ENCODE assay signal across 33 cellular contexts in the genomic region with DNA sequence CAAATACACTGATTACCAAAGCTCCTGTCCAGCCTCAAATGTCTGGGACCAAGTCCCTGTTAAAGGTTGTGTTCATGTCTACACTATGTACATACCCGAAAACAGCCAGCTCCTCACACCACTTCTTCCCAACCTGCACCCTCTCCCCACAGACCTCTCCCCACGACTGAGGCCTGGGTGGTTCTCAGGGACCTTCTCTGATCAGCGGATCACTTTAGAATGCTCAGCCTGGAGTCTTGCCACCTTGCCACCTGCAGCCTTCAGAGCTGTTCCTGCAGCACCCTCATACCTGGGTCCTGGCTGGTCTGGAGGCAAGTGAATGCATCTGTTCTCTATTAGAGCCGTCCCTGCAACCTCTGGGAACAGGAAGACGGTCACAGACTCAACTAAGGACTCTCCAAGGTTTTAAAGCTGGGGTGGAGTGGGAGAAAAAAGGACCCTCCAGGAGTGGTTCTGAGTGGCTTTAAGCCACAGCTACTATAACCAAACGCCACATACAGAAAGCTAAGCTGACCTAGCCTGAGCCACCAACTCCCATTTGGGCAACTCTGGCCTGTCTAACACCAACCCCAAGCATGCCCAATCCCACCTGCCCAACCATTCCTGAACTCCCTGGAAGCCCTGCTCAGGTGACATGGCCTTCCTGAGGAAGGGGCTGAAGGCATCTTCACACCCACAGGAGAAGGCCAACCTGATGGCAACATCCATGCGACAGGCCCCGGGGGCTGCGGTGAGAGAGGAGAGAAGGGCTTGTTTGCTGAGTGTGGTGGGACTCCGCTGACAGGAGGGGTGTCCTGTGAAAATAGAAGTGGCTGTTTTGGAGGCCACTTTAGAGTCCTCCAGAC. TPM values are rescaled to one million over a fixed set of nuclear protein-coding genes. Genes with fewer than 3 reads are reported as not detected.
DNase-seq lines count a peak whose midpoint lies in the region; ATAC-seq and TF ChIP-seq lines count a peak whose summit lies in the region.
"Had no signal": no experiment of that assay in that cellular context is flagged by ENCODE, and none has a peak within 500 bp of the region (broad histone marks: within the 10 kb centered on the region; RNA-seq: fewer than 3 reads in every experiment).

No MANE protein-coding gene starts in this region.

- no peaks in the 10 kb centered on the region for H3K4me1 ChIP-seq in lower lobe of right lung
- no peaks in the 10 kb centered on the region for H3K4me1 ChIP-seq in Karpas-422 (ENCODE audit: low read length)
- H3K4me1 ChIP-seq: left ventricle myocardium inferior had no signal

- no peaks in the 10 kb centered on the region for H4K20me1 ChIP-seq in Karpas-422 (ENCODE audit: insufficient read depth, low read depth, low read length)

- no peaks in the 10 kb centered on the region for H3K27me3 Mint-ChIP-seq in activated CD4-positive, alpha-beta T cell treated with anti-CD3 and anti-CD28 coated beads for 36 hours
- peaks cover 0 to 5% (median 5%) of the 10 kb centered on the region in 3 donors for H3K27me3 Mint-ChIP-seq in CD14-positive monocyte (ENCODE audit: low read depth in 3 of 3)
- H3K27me3 Mint-ChIP-seq in activated CD8-positive, alpha-beta memory T cell treated with anti-CD3 and anti-CD28 coated beads, Interleukin-2, amount 10 ng/mL, durations not matched to agents 7 days and 5 days = peaks cover 15% of the 10 kb centered on the region
- H3K27me3 Mint-ChIP-seq in immature natural killer cell (ENCODE audit: low read depth in 3 of 3) = peaks cover 6 to 14% (median 11%) of the 10 kb centered on the region in 3 donors

- no peaks in the 10 kb centered on the region for H3K9me2 ChIP-seq in Karpas-422 (replicated peaks; ENCODE audit: insufficient read depth, low read length)

- H3K9ac ChIP-seq in Karpas-422 (ENCODE audit: low read length) = no peak overlapping the region

- no peaks in the 10 kb centered on the region for H3K36me3 Mint-ChIP-seq in activated CD4-positive, alpha-beta T cell treated with anti-CD3 and anti-CD28 coated beads for 36 hours (ENCODE audit: low read depth)
- no peaks in the 10 kb centered on the region for H3K36me3 Mint-ChIP-seq in CD14-positive monocyte
- peaks cover 3% of the 10 kb centered on the region for H3K36me3 Mint-ChIP-seq in activated CD8-positive, alpha-beta memory T cell treated with anti-CD3 and anti-CD28 coated beads, Interleukin-2, amount 10 ng/mL, durations not matched to agents 7 days and 5 days
- peaks cover 0 to 10% (median 8%) of the 10 kb centered on the region in 3 donors for H3K36me3 Mint-ChIP-seq in immature natural killer cell
- H3K36me3 Mint-ChIP-seq: stimulated activated memory B cell treated with anti-CD40 and anti-IgM and Interleukin-4, amounts not matched to agents 10 μg/mL and 1 μg/mL and 100 μg/mL, for 72 hours had no signal

- no peak overlapping the region for H2AFZ ChIP-seq in Karpas-422 (ENCODE audit: low read length)

- POLR2A ChIA-PET in activated CD4-positive, alpha-beta T cell treated with anti-CD3 and anti-CD28 coated beads for 36 hours (lab: Charles Lee) = no interaction called here

- H3K27ac ChIP-seq in lower lobe of right lung (no peak overlapping the region), Karpas-422 (ENCODE audit: low read length) (no peak overlapping the region)
- H3K27ac ChIP-seq: C4-2B, left ventricle myocardium inferior had no signal

- peaks cover 66% of the 10 kb centered on the region for H3K4me1 Mint-ChIP-seq in activated CD4-positive, alpha-beta T cell treated with anti-CD3 and anti-CD28 coated beads for 36 hours
- H3K4me1 Mint-ChIP-seq in CD14-positive monocyte (peaks cover 10% of the 10 kb centered on the region), immature natural killer cell (peaks cover 62 to 75% of the 10 kb centered on the region in 2 donors)
- peaks cover 29% of the 10 kb centered on the region for H3K4me1 Mint-ChIP-seq in activated CD8-positive, alpha-beta memory T cell treated with anti-CD3 and anti-CD28 coated beads, Interleukin-2, amount 10 ng/mL, durations not matched to agents 7 days and 5 days
- H3K4me1 Mint-ChIP-seq: stimulated activated memory B cell treated with anti-CD40 and anti-IgM and Interleukin-4, amounts not matched to agents 10 μg/mL and 1 μg/mL and 100 μg/mL, for 72 hours had no signal

- no peak for DNase-seq in activated CD4-positive, alpha-beta T cell treated with anti-CD3 and anti-CD28 coated beads for 36 hours
- DNase-seq in activated CD4-positive, alpha-beta T cell treated with anti-CD3 and anti-CD28 coated beads, Interleukin-2, amount 50 U/mL, for 1 hour = no peak
- DNase-seq in CD14-positive monocyte (ENCODE audit: low spot score) (peak; percentile 23), immature natural killer cell (no peak), lower lobe of right lung (no peak), Karpas-422 (no peak)
- DNase-seq in activated CD8-positive, alpha-beta memory T cell treated with anti-CD3 and anti-CD28 coated beads, Interleukin-2, amount 10 ng/mL, durations not matched to agents 7 days and 5 days = peak; percentile 32
- DNase-seq: 8988T; activated CD4-positive, CD25-positive, alpha-beta regulatory T cell treated with anti-CD3 and anti-CD28 coated beads, Interleukin-2, amount 50 U/mL, for 72 hours; activated naive CD4-positive, alpha-beta T cell; activated T-cell treated with anti-CD3 and anti-CD28 coated beads, Interleukin-2, amount 50 U/mL, for 72 hours; anterior cingulate cortex; GOT3; HFFc6; IMR-90; left ventricle myocardium inferior; NCI-H146; NCI-H345; Right ventricle myocardium superior; stimulated activated CD4-positive, alpha-beta T cell treated with anti-CD3 and anti-CD28 coated beads, Interleukin-15, amount 100 ng/mL, for 24 hours; trophoblast cell had no signal

- CTCF ChIA-PET in activated CD4-positive, alpha-beta T cell treated with anti-CD3 and anti-CD28 coated beads for 36 hours (lab: Charles Lee) = interaction anchor here (0.6 to 1.8 kb wide), 2 partner anchors 226 to 1589 kb away, joined by 3 to 5 read pairs; no protein-coding TSS in a partner anchor
- CTCF ChIA-PET in activated CD8-positive, alpha-beta memory T cell treated with anti-CD3 and anti-CD28 coated beads, Interleukin-2, amount 10 ng/mL, durations not matched to agents 7 days and 5 days (lab: Charles Lee) = interaction anchor here (0.8 to 1.4 kb wide), 2 partner anchors 227 to 241 kb away, joined by 3 read pairs; no protein-coding TSS in a partner anchor

- H3K36me3 ChIP-seq in lower lobe of right lung (no peaks in the 10 kb centered on the region), Karpas-422 (ENCODE audit: insufficient read depth, low read length) (no peaks in the 10 kb centered on the region)
- H3K36me3 ChIP-seq: left ventricle myocardium inferior had no signal

- intact Hi-C loops in activated CD4-positive, alpha-beta T cell treated with anti-CD3 and anti-CD28 coated beads for 36 hours (cut with DNase I, micrococcal nuclease) = no loop called here
- intact Hi-C loops in CD14-positive monocyte (cut with micrococcal nuclease) (no loop called here), lower lobe of right lung (cut with DNase I) (no loop called here)

- H3K4me3 ChIP-seq in lower lobe of right lung = no peak overlapping the region
- no peak overlapping the region for H3K4me3 ChIP-seq in Karpas-422 (ENCODE audit: low read length)
- H3K4me3 ChIP-seq: left ventricle myocardium inferior had no signal

- H3K4me3 Mint-ChIP-seq in activated CD4-positive, alpha-beta T cell treated with anti-CD3 and anti-CD28 coated beads for 36 hours = no peak overlapping the region
- H3K4me3 Mint-ChIP-seq in CD14-positive monocyte (no peak overlapping the region), immature natural killer cell (peak overlapping the region in 1 of 5 donors; percentile 18)
- no peak overlapping the region for H3K4me3 Mint-ChIP-seq in activated CD8-positive, alpha-beta memory T cell treated with anti-CD3 and anti-CD28 coated beads, Interleukin-2, amount 10 ng/mL, durations not matched to agents 7 days and 5 days
- H3K4me3 Mint-ChIP-seq: activated T-cell treated with anti-CD3 and anti-CD28 coated beads, Interleukin-2, amount 50 U/mL, for 72 hours; HFFc6; stimulated activated memory B cell treated with anti-CD40 and anti-IgM and Interleukin-4, amounts not matched to agents 10 μg/mL and 1 μg/mL and 100 μg/mL, for 72 hours had no signal

- H3K79me2 ChIP-seq in Karpas-422 (ENCODE audit: low read length) = no peaks in the 10 kb centered on the region

- no peak overlapping the region for H3K4me2 ChIP-seq in Karpas-422 (ENCODE audit: low read depth, low read length, poor library complexity, severe bottlenecking)

- TF ChIP-seq CTCF in CD14-positive monocyte (IDR thresholded peaks at IDR 0.05) (no peak), lower lobe of right lung (IDR thresholded peaks at IDR 0.05) (no peak)

- H3K27me3 ChIP-seq in lower lobe of right lung (ENCODE audit: low read depth) (peaks cover 8% of the 10 kb centered on the region), Karpas-422 (ENCODE audit: low read length) (no peaks in the 10 kb centered on the region)

- H3K9me3 ChIP-seq in lower lobe of right lung = no peaks in the 10 kb centered on the region
- no peaks in the 10 kb centered on the region for H3K9me3 ChIP-seq in Karpas-422 (ENCODE audit: low read length)
- H3K9me3 ChIP-seq: left ventricle myocardium inferior had no signal

- peak overlapping the region; percentile 3 for H3K27ac Mint-ChIP-seq in activated CD4-positive, alpha-beta T cell treated with anti-CD3 and anti-CD28 coated beads for 36 hours
- H3K27ac Mint-ChIP-seq in CD14-positive monocyte (no peak overlapping the region), immature natural killer cell (peak overlapping the region; percentile 46 to 100 (median 99))
- H3K27ac Mint-ChIP-seq in activated CD8-positive, alpha-beta memory T cell treated with anti-CD3 and anti-CD28 coated beads, Interleukin-2, amount 10 ng/mL, durations not matched to agents 7 days and 5 days = no peak overlapping the region
- H3K27ac Mint-ChIP-seq: activated T-cell treated with anti-CD3 and anti-CD28 coated beads, Interleukin-2, amount 50 U/mL, for 72 hours; HFFc6; stimulated activated memory B cell treated with anti-CD40 and anti-IgM and Interleukin-4, amounts not matched to agents 10 μg/mL and 1 μg/mL and 100 μg/mL, for 72 hours had no signal

- no peaks in the 10 kb centered on the region for H3K9me3 Mint-ChIP-seq in activated CD4-positive, alpha-beta T cell treated with anti-CD3 and anti-CD28 coated beads for 36 hours (ENCODE audit: low read depth)
- H3K9me3 Mint-ChIP-seq in CD14-positive monocyte = no peaks in the 10 kb centered on the region
- no peaks in the 10 kb centered on the region for H3K9me3 Mint-ChIP-seq in activated CD8-positive, alpha-beta memory T cell treated with anti-CD3 and anti-CD28 coated beads, Interleukin-2, amount 10 ng/mL, durations not matched to agents 7 days and 5 days (ENCODE audit: low read depth)
- peaks cover 0 to 2% (median 0%) of the 10 kb centered on the region in 6 donors for H3K9me3 Mint-ChIP-seq in immature natural killer cell
- H3K9me3 Mint-ChIP-seq: activated T-cell treated with anti-CD3 and anti-CD28 coated beads, Interleukin-2, amount 50 U/mL, for 72 hours; HFFc6; stimulated activated memory B cell treated with anti-CD40 and anti-IgM and Interleukin-4, amounts not matched to agents 10 μg/mL and 1 μg/mL and 100 μg/mL, for 72 hours had no signal

- ATAC-seq in activated CD4-positive, alpha-beta T cell treated with anti-CD3 and anti-CD28 coated beads for 36 hours = no peak
- ATAC-seq in activated CD8-positive, alpha-beta memory T cell treated with anti-CD3 and anti-CD28 coated beads, Interleukin-2, amount 10 ng/mL, durations not matched to agents 7 days and 5 days = no peak
- no peak for ATAC-seq in lower lobe of right lung
- no peak for ATAC-seq in GM19395 (IDR thresholded peaks at IDR 0.05; ENCODE audit: unreplicated experiment)
- ATAC-seq: activated T-cell treated with anti-CD3 and anti-CD28 coated beads, Interleukin-2, amount 50 U/mL, for 72 hours; SK-N-SH treated with all-trans-retinoic acid at 6 μM for 48 hours; stimulated activated memory B cell treated with anti-CD40 and anti-IgM and Interleukin-4, amounts not matched to agents 10 μg/mL and 1 μg/mL and 100 μg/mL, for 72 hours had no signal

RNA-seq across cellular contexts. Expression of a gene that starts 8.6 kb away (rescaled TPM):
- total RNA-seq in activated CD4-positive, alpha-beta T cell treated with anti-CD3 and anti-CD28 coated beads for 36 hours = not detected
- not detected for polyA plus RNA-seq in CD14-positive monocyte
- not detected for total RNA-seq in activated CD8-positive, alpha-beta memory T cell treated with anti-CD3 and anti-CD28 coated beads, Interleukin-2, amount 10 ng/mL, durations not matched to agents 7 days and 5 days
- polyA plus RNA-seq in immature natural killer cell = 1 to 10 TPM in 1 of 3 donors, under 1 TPM in 2; 0.51 to 1.3 (median 0.61) TPM
- not detected for total RNA-seq in lower lobe of right lung
- total RNA-seq in Karpas-422 (2014; rRNA removed; shearing (Covaris generic); ENCODE audit: low replicate concordance) = not detected in 2 replicates
- total RNA-seq: activated CD8-positive, alpha-beta memory T cell treated with anti-CD3 and anti-CD28 coated beads for 36 hours; activated T-cell treated with anti-CD3 and anti-CD28 coated beads, Interleukin-2, amount 50 U/mL, for 72 hours; fibroblast of villous mesenchyme; HFFc6; IMR-90; left ventricle myocardium inferior; myocyte; omental fat pad; Right ventricle myocardium superior; subcutaneous adipose tissue had no signal
- polyA plus RNA-seq: IMR-90 had no signal

RNA-seq across cellular contexts. Expression of a gene that starts 25.1 kb away (rescaled TPM):
- 1 to 10 TPM; 1.7 to 1.9 TPM for total RNA-seq in activated CD4-positive, alpha-beta T cell treated with anti-CD3 and anti-CD28 coated beads for 36 hours
- not detected for polyA plus RNA-seq in CD14-positive monocyte
- not detected for total RNA-seq in activated CD8-positive, alpha-beta memory T cell treated with anti-CD3 and anti-CD28 coated beads, Interleukin-2, amount 10 ng/mL, durations not matched to agents 7 days and 5 days
- polyA plus RNA-seq in immature natural killer cell = 1 to 10 TPM in 1 of 3 donors, under 1 TPM in 1, not detected in 1; 0.82 to 3.3 TPM
- not detected for total RNA-seq in lower lobe of right lung
- not detected in 2 replicates for total RNA-seq in Karpas-422 (2014; rRNA removed; shearing (Covaris generic); ENCODE audit: low replicate concordance)
- total RNA-seq: activated CD8-positive, alpha-beta memory T cell treated with anti-CD3 and anti-CD28 coated beads for 36 hours; Daoy; fibroblast of villous mesenchyme; HFFc6; IMR-90; left ventricle myocardium inferior; myocyte; omental fat pad; Right ventricle myocardium superior; subcutaneous adipose tissue had no signal
- polyA plus RNA-seq: esophagus, IMR-90 had no signal

RNA-seq across cellular contexts. Expression of a gene that starts 36.8 kb away (rescaled TPM):
- total RNA-seq in activated CD4-positive, alpha-beta T cell treated with anti-CD3 and anti-CD28 coated beads for 36 hours = not detected
- not detected for polyA plus RNA-seq in CD14-positive monocyte
- not detected for total RNA-seq in activated CD8-positive, alpha-beta memory T cell treated with anti-CD3 and anti-CD28 coated beads, Interleukin-2, amount 10 ng/mL, durations not matched to agents 7 days and 5 days
- not detected for polyA plus RNA-seq in immature natural killer cell
- total RNA-seq in lower lobe of right lung = 1.3 TPM
- total RNA-seq in Karpas-422 (2014; rRNA removed; shearing (Covaris generic); ENCODE audit: low replicate concordance) = not detected in 2 replicates
- total RNA-seq: activated CD8-positive, alpha-beta memory T cell treated with anti-CD3 and anti-CD28 coated beads for 36 hours; activated T-cell treated with anti-CD3 and anti-CD28 coated beads, Interleukin-2, amount 50 U/mL, for 72 hours; Daoy; fibroblast of villous mesenchyme; HFFc6; IMR-90; left ventricle myocardium inferior; myocyte; Right ventricle myocardium superior had no signal
- polyA plus RNA-seq: IMR-90 had no signal

RNA-seq across cellular contexts. Expression of a gene that starts 42.2 kb away (rescaled TPM):
- total RNA-seq in activated CD4-positive, alpha-beta T cell treated with anti-CD3 and anti-CD28 coated beads for 36 hours = 1 to 10 TPM; 3.2 TPM
- polyA plus RNA-seq in CD14-positive monocyte = not detected
- under 1 TPM in 1 of 2 experiments, not detected in 1; 0.15 TPM for total RNA-seq in activated CD8-positive, alpha-beta memory T cell treated with anti-CD3 and anti-CD28 coated beads, Interleukin-2, amount 10 ng/mL, durations not matched to agents 7 days and 5 days
- polyA plus RNA-seq in immature natural killer cell = under 1 TPM in 2 of 3 donors, not detected in 1; 0.34 to 0.93 TPM
- total RNA-seq in lower lobe of right lung = not detected
- total RNA-seq in Karpas-422 (2014; rRNA removed; shearing (Covaris generic); ENCODE audit: low replicate concordance) = not detected in 2 replicates
- total RNA-seq: activated CD8-positive, alpha-beta memory T cell treated with anti-CD3 and anti-CD28 coated beads for 36 hours; Daoy; fibroblast of villous mesenchyme; HFFc6; IMR-90; left ventricle myocardium inferior; myocyte; Right ventricle myocardium superior; subcutaneous adipose tissue had no signal
- polyA plus RNA-seq: esophagus, IMR-90 had no signal

RNA-seq across cellular contexts. Expression of a gene that starts 59.9 kb away (rescaled TPM):
- not detected for total RNA-seq in activated CD4-positive, alpha-beta T cell treated with anti-CD3 and anti-CD28 coated beads for 36 hours
- polyA plus RNA-seq in CD14-positive monocyte (not detected), immature natural killer cell (not detected)
- not detected for total RNA-seq in activated CD8-positive, alpha-beta memory T cell treated with anti-CD3 and anti-CD28 coated beads, Interleukin-2, amount 10 ng/mL, durations not matched to agents 7 days and 5 days
- total RNA-seq in lower lobe of right lung = not detected
- not detected in 2 replicates for total RNA-seq in Karpas-422 (2014; rRNA removed; shearing (Covaris generic); ENCODE audit: low replicate concordance)
- total RNA-seq: activated CD8-positive, alpha-beta memory T cell treated with anti-CD3 and anti-CD28 coated beads for 36 hours; activated T-cell treated with anti-CD3 and anti-CD28 coated beads, Interleukin-2, amount 50 U/mL, for 72 hours; Daoy; fibroblast of villous mesenchyme; HFFc6; IMR-90; left ventricle myocardium inferior; myocyte; omental fat pad; Right ventricle myocardium superior; T-helper 2 cell treated with Interferon-gamma antibody and Interleukin-4, amounts not matched to agents 100 ng/mL and 5 ng/mL, for 36 hours had no signal
- polyA plus RNA-seq: IMR-90 had no signal

Comparison
In these comparisons a context has a peak if more than half of its experiments do, and no peak if none do; other contexts are left out.
1. DNase-seq: peak in CD14-positive monocyte (single experiment) and activated CD8-positive, alpha-beta memory T cell treated with anti-CD3 and anti-CD28 coated beads, Interleukin-2, amount 10 ng/mL, durations not matched to agents 7 days and 5 days (single experiment); none in activated CD4-positive, alpha-beta T cell treated with anti-CD3 and anti-CD28 coated beads for 36 hours (single experiment), activated CD4-positive, alpha-beta T cell treated with anti-CD3 and anti-CD28 coated beads, Interleukin-2, amount 50 U/mL, for 1 hour (single experiment), immature natural killer cell (0 of 3), lower lobe of right lung (single experiment) and Karpas-422 (single experiment).
2. H3K27ac Mint-ChIP-seq: peak in activated CD4-positive, alpha-beta T cell treated with anti-CD3 and anti-CD28 coated beads for 36 hours (single experiment) and immature natural killer cell (6 of 6); none in CD14-positive monocyte (0 of 7) and activated CD8-positive, alpha-beta memory T cell treated with anti-CD3 and anti-CD28 coated beads, Interleukin-2, amount 10 ng/mL, durations not matched to agents 7 days and 5 days (single experiment).